ENCODE assay signal across 9 cellular contexts in genomic region chr9:71506821-71507220, GRCh38.
DNase-seq lines count a peak whose midpoint lies in the region; TF ChIP-seq lines count a peak whose summit lies in the region.
"Had no signal": no experiment of that assay in that cellular context is flagged by ENCODE, and none has a peak within 500 bp of the region (broad histone marks: within the 10 kb centered on the region; RNA-seq: fewer than 3 reads in every experiment).

No MANE protein-coding gene starts in this region.

- no peaks in the 10 kb centered on the region for H3K9me3 ChIP-seq in MG63

- DNase-seq in BJ (ENCODE audit: low read depth) = peak; percentile 16
- peak; percentile 54 for DNase-seq in MG63
- DNase-seq in epithelial cell of esophagus (ENCODE audit: low read depth) = peak; percentile 97
- peak; percentile 16 for DNase-seq in mucosa of gallbladder (ENCODE audit: low spot score)
- DNase-seq in NCI-H69 (lab: John Stamatoyannopoulos, UW) = no peak
- no peak for DNase-seq in NCI-H345 treated with DMSO at 0.1 percent for 48 hours (lab: John Stamatoyannopoulos, UW; ENCODE audit: unreplicated experiment)
- no peak for DNase-seq in NCI-H524 treated with DMSO at 0.1 percent for 48 hours (lab: John Stamatoyannopoulos, UW)
- DNase-seq in SIG-M5 (lab: John Stamatoyannopoulos, UW) = no peak
- DNase-seq: NCI-H1930 had no signal

- TF ChIP-seq CTCF in BJ (IDR thresholded peaks at IDR 0.05; ENCODE audit: insufficient read depth, low read depth, low read length) = no peak
- no peak for TF ChIP-seq CTCF in epithelial cell of esophagus (IDR thresholded peaks at IDR 0.05; ENCODE audit: insufficient read depth, low read depth, low read length, missing control alignments)

- H3K36me3 ChIP-seq in BJ (ENCODE audit: control insufficient read depth, insufficient read depth, low read length) = no peaks in the 10 kb centered on the region
- H3K36me3 ChIP-seq in MG63 = no peaks in the 10 kb centered on the region

- CTCF ChIA-PET in BJ (lab: Yijun Ruan, JAX) = no interaction called here

- H3K27me3 ChIP-seq in BJ (ENCODE audit: control insufficient read depth, insufficient read depth, low read length) = no peaks in the 10 kb centered on the region
- H3K27me3 ChIP-seq in MG63 = no peaks in the 10 kb centered on the region

- no peak overlapping the region for H3K4me3 ChIP-seq in BJ (ENCODE audit: low read depth, low read length)
- no peak overlapping the region for H3K4me3 ChIP-seq in MG63
- H3K4me3 ChIP-seq in epithelial cell of esophagus (ENCODE audit: low read length) = no peak overlapping the region

- POLR2A ChIA-PET in BJ (lab: Charles Lee) = no interaction called here

Comparison
In these comparisons a context has a peak if more than half of its experiments do, and no peak if none do; other contexts are left out.
1. DNase-seq: peak in BJ (single experiment), MG63 (single experiment), epithelial cell of esophagus (single experiment) and mucosa of gallbladder (single experiment); none in NCI-H69 (single experiment), NCI-H345 treated with DMSO at 0.1 percent for 48 hours (single experiment), NCI-H524 treated with DMSO at 0.1 percent for 48 hours (single experiment) and SIG-M5 (single experiment).